In genomic region chr19:42271045-42271419, GRCh38 we compare ENCODE assay signal across 8 cellular contexts.
A peak's percentile ranks its signal among the peaks of the same experiment; 100 is the strongest.
DNase-seq lines count a peak whose midpoint lies in the region; TF ChIP-seq lines count a peak whose summit lies in the region.

No MANE protein-coding gene starts in this region.

- no peak for TF ChIP-seq CTCF in 22Rv1 (IDR thresholded peaks at IDR 0.05)
- TF ChIP-seq CTCF in HFF-Myc (IDR thresholded peaks at IDR 0.05; ENCODE audit: low read depth, low read length, missing control alignments) = no peak

- H3K4me1 ChIP-seq in muscle layer of colon (ENCODE audit: insufficient read depth, low read length) = peaks cover 36% of the 10 kb centered on the region

- DNase-seq in HFF-Myc (ENCODE audit: extremely low read depth, low read depth) = no peak
- DNase-seq in caudate nucleus (lab: John Stamatoyannopoulos, UW) = peak in 1 of 61 donors; percentile 36
- no peak for DNase-seq in stimulated activated CD4-positive, alpha-beta T cell treated with anti-CD3 and anti-CD28 coated beads, Interleukin-4, amount 100 ng/mL, for 4 hours
- no peak for DNase-seq in LoVo (ENCODE audit: low spot score)
- no peak for DNase-seq in NCI-H1436 treated with DMSO at 0.1 percent for 48 hours (lab: John Stamatoyannopoulos, UW)
- no peak for DNase-seq in NCI-H2196 (lab: John Stamatoyannopoulos, UW; ENCODE audit: unreplicated experiment)

- H3K27me3 ChIP-seq in muscle layer of colon (ENCODE audit: control insufficient read depth in 1 of 2, insufficient read depth in 2 of 2, low read length in 2 of 2) = no peaks in the 10 kb centered on the region

- H3K27ac ChIP-seq in 22Rv1 = peak overlapping the region; percentile 85
- peak overlapping the region; percentile 88 for H3K27ac ChIP-seq in caudate nucleus (ENCODE audit: low read depth, low read length)
- peak overlapping the region; percentile 95 for H3K27ac ChIP-seq in muscle layer of colon (ENCODE audit: low read depth, low read length)

- H3K9me3 ChIP-seq in muscle layer of colon (ENCODE audit: low read length) = no peaks in the 10 kb centered on the region

- peaks cover 25% of the 10 kb centered on the region for H3K36me3 ChIP-seq in muscle layer of colon (ENCODE audit: insufficient read depth, low read length)

- H3K4me3 ChIP-seq in HFF-Myc (replicated peaks; ENCODE audit: low read depth, low read length) = peak overlapping the region; percentile 69
- peak overlapping the region in 1 of 2 donors; percentile 87 for H3K4me3 ChIP-seq in muscle layer of colon (ENCODE audit: low read depth in 1 of 2, low read length in 2 of 2)

- peak overlapping the region; percentile 71 for H3K9ac ChIP-seq in muscle layer of colon (ENCODE audit: low read length)
